8 cellular contexts compared by ENCODE assay signal in genomic region chrX:148609766-148610698, GRCh38.
DNase-seq lines count a peak whose midpoint lies in the region; ATAC-seq and TF ChIP-seq lines count a peak whose summit lies in the region.

No MANE protein-coding gene starts in this region.

- no peak for TF ChIP-seq CTCF in ascending aorta (IDR thresholded peaks at IDR 0.05)

- H3K9me3 ChIP-seq in BLaER1 (peaks cover 49% of the 10 kb centered on the region), ascending aorta (no peaks in the 10 kb centered on the region)

- no peak overlapping the region for H3K9ac ChIP-seq in BLaER1

- H3K4me2 ChIP-seq in BLaER1, result peak overlapping the region; percentile 40

- peak; percentile 1 for DNase-seq in GM19238 (ENCODE audit: insufficient read length, low spot score)
- DNase-seq in SW480 (ENCODE audit: low spot score), result peak; percentile 17
- peak; percentile 23 for DNase-seq in stimulated activated naive B cell treated with anti-CD40 and anti-IgM and Interleukin-4, amounts not matched to agents 10 μg/mL and 1 μg/mL and 100 μg/mL, for 72 hours
- no peak for DNase-seq in NCI-H345 treated with DMSO at 0.1 percent for 48 hours (lab: John Stamatoyannopoulos, UW; ENCODE audit: unreplicated experiment)
- no peak for DNase-seq in ascending aorta (ENCODE audit: low spot score in 2 of 2)
- DNase-seq in NCI-H526 (lab: John Stamatoyannopoulos, UW), result no peak

- peak overlapping the region; percentile 78 to 81 for H3K4me3 Mint-ChIP-seq in stimulated activated naive B cell treated with anti-CD40 and anti-IgM and Interleukin-4, amounts not matched to agents 10 μg/mL and 1 μg/mL and 100 μg/mL, for 72 hours

- H3K27me3 ChIP-seq in BLaER1 (no peaks in the 10 kb centered on the region), ascending aorta (no peaks in the 10 kb centered on the region)

- no peaks in the 10 kb centered on the region for H3K27me3 Mint-ChIP-seq in stimulated activated naive B cell treated with anti-CD40 and anti-IgM and Interleukin-4, amounts not matched to agents 10 μg/mL and 1 μg/mL and 100 μg/mL, for 72 hours

- H3K27ac Mint-ChIP-seq in stimulated activated naive B cell treated with anti-CD40 and anti-IgM and Interleukin-4, amounts not matched to agents 10 μg/mL and 1 μg/mL and 100 μg/mL, for 72 hours, result peak overlapping the region; percentile 89

- H3K4me1 ChIP-seq in BLaER1, result peaks cover 22% of the 10 kb centered on the region
- H3K4me1 ChIP-seq in ascending aorta, result no peaks in the 10 kb centered on the region

- peaks cover 12 to 46% of the 10 kb centered on the region in 2 donors for H3K4me1 Mint-ChIP-seq in stimulated activated naive B cell treated with anti-CD40 and anti-IgM and Interleukin-4, amounts not matched to agents 10 μg/mL and 1 μg/mL and 100 μg/mL, for 72 hours

- intact Hi-C loops in ascending aorta (cut with DNase I), result no loop called here

- H3K9me3 Mint-ChIP-seq in stimulated activated naive B cell treated with anti-CD40 and anti-IgM and Interleukin-4, amounts not matched to agents 10 μg/mL and 1 μg/mL and 100 μg/mL, for 72 hours, result peaks cover 0 to 3% of the 10 kb centered on the region in 2 donors

- peaks cover 60% of the 10 kb centered on the region for H3K36me3 ChIP-seq in BLaER1
- H3K36me3 ChIP-seq in ascending aorta, result no peaks in the 10 kb centered on the region

- peaks cover 89% of the 10 kb centered on the region for H4K20me1 ChIP-seq in BLaER1

- H3K4me3 ChIP-seq in BLaER1 (no peak overlapping the region), ascending aorta (no peak overlapping the region)

- ATAC-seq in HG03108 (IDR thresholded peaks at IDR 0.05; ENCODE audit: unreplicated experiment), result peak; percentile 63
- peak; percentile 89 to 90 for ATAC-seq in stimulated activated naive B cell treated with anti-CD40 and anti-IgM and Interleukin-4, amounts not matched to agents 10 μg/mL and 1 μg/mL and 100 μg/mL, for 72 hours (replicated peaks)

- H3K36me3 Mint-ChIP-seq in stimulated activated naive B cell treated with anti-CD40 and anti-IgM and Interleukin-4, amounts not matched to agents 10 μg/mL and 1 μg/mL and 100 μg/mL, for 72 hours, result peaks cover 0 to 3% of the 10 kb centered on the region in 2 donors

- H3K27ac ChIP-seq in BLaER1 (0 out of 2 replicates have a peak overlapping the region, but pooled peaks have one; percentile 7), ascending aorta (no peak overlapping the region)

Comparison
In these comparisons a context has a peak if more than half of its experiments do, and no peak if none do; other contexts are left out.
1. DNase-seq: peak in GM19238 (single experiment), SW480 (single experiment) and stimulated activated naive B cell treated with anti-CD40 and anti-IgM and Interleukin-4, amounts not matched to agents 10 μg/mL and 1 μg/mL and 100 μg/mL, for 72 hours (single experiment); none in NCI-H345 treated with DMSO at 0.1 percent for 48 hours (single experiment), ascending aorta (0 of 2) and NCI-H526 (0 of 2).